In the genomic region with DNA sequence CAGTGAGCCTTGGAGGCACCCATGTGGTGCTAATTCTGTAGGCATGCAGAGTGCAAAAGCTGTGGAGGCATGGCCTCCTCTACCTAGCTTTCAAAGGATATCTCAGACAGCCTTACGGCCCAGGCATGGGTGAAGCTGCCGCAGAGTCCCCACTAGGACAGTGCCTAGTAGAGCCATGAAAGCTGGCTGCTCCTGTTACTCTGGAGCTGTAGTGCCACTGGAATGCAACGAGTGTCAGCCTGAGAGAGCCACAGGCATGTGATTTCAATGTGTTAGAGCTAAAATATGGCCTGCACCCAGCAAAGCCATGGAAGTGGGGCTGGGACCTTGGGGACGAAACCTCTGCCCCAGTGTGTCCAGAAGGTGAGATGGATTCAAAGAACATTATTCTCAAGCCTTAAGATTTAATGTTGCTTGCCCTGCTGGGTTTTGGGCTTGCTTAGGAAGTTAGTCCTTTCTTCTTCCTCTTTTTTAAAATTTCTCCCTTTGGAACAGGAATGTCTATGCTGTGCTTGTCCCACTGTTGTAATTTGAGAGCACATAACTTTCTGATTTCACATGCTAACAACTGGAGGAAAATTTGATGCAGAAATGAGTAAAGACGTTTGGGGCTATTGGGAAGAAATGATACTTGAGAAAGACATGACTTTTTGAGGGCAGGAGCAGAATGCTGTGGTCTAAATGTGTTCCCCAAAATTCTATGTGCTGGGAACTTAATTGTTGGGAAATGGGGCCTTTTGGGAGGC, we compare ENCODE assay signal across 19 cellular contexts.
DNase-seq lines count a peak whose midpoint lies in the region; ATAC-seq, FAIRE-seq and TF ChIP-seq lines count a peak whose summit lies in the region.
"Had no signal": no experiment of that assay in that cellular context is flagged by ENCODE, and none has a peak within 500 bp of the region (broad histone marks: within the 10 kb centered on the region; RNA-seq: fewer than 3 reads in every experiment).

No MANE protein-coding gene starts in this region.

- H3K4me1 Mint-ChIP-seq in astrocyte (ENCODE audit: low read depth, unreplicated experiment), result peaks cover 23% of the 10 kb centered on the region

- no peaks in the 10 kb centered on the region for H3K9me2 ChIP-seq in SK-N-SH

- peak; percentile 50; the same call in 1 of the 3 replicates for ATAC-seq in SK-N-SH treated with all-trans-retinoic acid at 6 μM for 48 hours
- ATAC-seq in GM19452 (IDR thresholded peaks at IDR 0.05; ENCODE audit: unreplicated experiment), result no peak

- POLR2A ChIA-PET in SK-N-SH (lab: Yijun Ruan, JAX), result no interaction called here

- H3K4me2 ChIP-seq in SK-N-SH (no peak overlapping the region), astrocyte (ENCODE audit: low read length) (no peak overlapping the region)
- H3K4me2 ChIP-seq: PC-9 had no signal

- H4K20me1 ChIP-seq in SK-N-SH (ENCODE audit: insufficient read depth) (no peaks in the 10 kb centered on the region), astrocyte (ENCODE audit: insufficient read depth, low read length) (no peaks in the 10 kb centered on the region)

- H3F3A ChIP-seq in SK-N-SH (replicated peaks; ENCODE audit: insufficient read depth), result peaks cover 14% of the 10 kb centered on the region

- H3K9ac ChIP-seq in SK-N-SH (no peak overlapping the region), astrocyte (ENCODE audit: low read length) (no peak overlapping the region)

- no peak for TF ChIP-seq EP300 in SK-N-SH (IDR thresholded peaks at IDR 0.05; ENCODE audit: borderline replicate concordance in 1 of 2, low read depth in 1 of 2, low read length in 1 of 2)

- FAIRE-seq in astrocyte (lab: Jason Lieb, UNC), result no peak

- H3K36me3 ChIP-seq in SK-N-SH (replicated peaks in 1 of 2; ENCODE audit: control insufficient read depth in 1 of 2, insufficient read depth in 2 of 2, low read length in 1 of 2) (peaks cover 0 to 2% of the 10 kb centered on the region in 2 experiments), astrocyte (ENCODE audit: insufficient read depth, low read length) (no peaks in the 10 kb centered on the region)

- H3K4me1 ChIP-seq in SK-N-SH (ENCODE audit: control insufficient read depth in 1 of 2, insufficient read depth in 2 of 2, low read depth in 1 of 2, low read length in 1 of 2) (no peaks in the 10 kb centered on the region), astrocyte (ENCODE audit: insufficient read depth, low read length) (peaks cover 15% of the 10 kb centered on the region)

- H3K4me3 Mint-ChIP-seq in astrocyte (ENCODE audit: unreplicated experiment), result no peak overlapping the region

- CTCF ChIA-PET in SK-N-SH (lab: Yijun Ruan, JAX), result interaction anchor here (0.8 to 1.2 kb wide), 2 partner anchors 91 to 156 kb away, joined by 3 to 4 read pairs; no protein-coding TSS in a partner anchor

- H3K27me3 Mint-ChIP-seq in astrocyte (ENCODE audit: low read depth, unreplicated experiment), result no peaks in the 10 kb centered on the region

- H2AFZ ChIP-seq in SK-N-SH (ENCODE audit: low read depth) (no peak overlapping the region), astrocyte (ENCODE audit: low read depth, low read length) (no peak overlapping the region)
- H2AFZ ChIP-seq: PC-9 had no signal

- 61% methylated on average over 3 of the region's 5 CpGs for WGBS in SK-N-SH (ENCODE audit: low lambda C conversion rate)

- no peak for TF ChIP-seq RAD21 in SK-N-SH (IDR thresholded peaks at IDR 0.05; ENCODE audit: low read length)

- no peaks in the 10 kb centered on the region for H3K27me3 ChIP-seq in SK-N-SH (ENCODE audit: insufficient read depth)
- H3K27me3 ChIP-seq in astrocyte (ENCODE audit: insufficient read depth, low read length), result no peaks in the 10 kb centered on the region

- DNase-seq in SK-N-SH (no peak), astrocyte (ENCODE audit: low read depth) (peak; percentile 44), iris pigment epithelial cell (ENCODE audit: low read depth) (peak; percentile 44), NCI-H2029 treated with DMSO at 0.1 percent for 48 hours (lab: John Stamatoyannopoulos, UW) (no peak), mesenteric fat pad (ENCODE audit: low spot score) (no peak)
- DNase-seq in activated CD4-positive, alpha-beta T cell treated with anti-CD3 and anti-CD28 coated beads, Interleukin-2, amount 50 U/mL, for 4 hours, result no peak
- DNase-seq: KBM-7, NCI-H1092 treated with DMSO at 0.1 percent for 48 hours, NCI-H1694, NCI-H2171, NCI-H446 treated with DMSO at 0.1 percent for 48 hours, NCI-H774, PC-9 had no signal

- H3K79me2 ChIP-seq in SK-N-SH (ENCODE audit: insufficient read depth), result no peaks in the 10 kb centered on the region
- H3K79me2 ChIP-seq in astrocyte (ENCODE audit: insufficient read depth, low read length), result no peaks in the 10 kb centered on the region

- H3K4me3 ChIP-seq in SK-N-SH (ENCODE audit: low read depth in 2 of 2, low read length in 1 of 2) (no peak overlapping the region), astrocyte (ENCODE audit: insufficient read depth, low read depth, low read length) (no peak overlapping the region)
- H3K4me3 ChIP-seq: PC-9, SK-N-MC had no signal

- no peak overlapping the region for H3K27ac Mint-ChIP-seq in astrocyte (ENCODE audit: unreplicated experiment)

- no peaks in the 10 kb centered on the region for H3K9me3 ChIP-seq in SK-N-SH
- H3K9me3 ChIP-seq in astrocyte (ENCODE audit: insufficient read depth, low read depth, low read length), result no peaks in the 10 kb centered on the region

- no peak overlapping the region for H3K27ac ChIP-seq in SK-N-SH (ENCODE audit: low read depth in 2 of 2, low read length in 1 of 2)
- no peak overlapping the region for H3K27ac ChIP-seq in astrocyte (ENCODE audit: low read depth, low read length)
- H3K27ac ChIP-seq: 22Rv1, C4-2B, HL-60, PC-9, SK-N-MC had no signal

- no peaks in the 10 kb centered on the region for H3K9me3 Mint-ChIP-seq in astrocyte (ENCODE audit: unreplicated experiment)

- H3K36me3 Mint-ChIP-seq in astrocyte (ENCODE audit: low read depth, unreplicated experiment), result no peaks in the 10 kb centered on the region

- TF ChIP-seq CTCF in SK-N-SH (IDR thresholded peaks at IDR 0.05), result no peak
- no peak for TF ChIP-seq CTCF in astrocyte (IDR thresholded peaks at IDR 0.05; ENCODE audit: insufficient read depth, low read depth, low read length)

TF ChIP-seq in SK-N-SH treated with all-trans-retinoic acid at 6 μM for 48 hours, 23 proteins besides CTCF, POLR2A, EP300 and RAD21:
- no peak for TF ChIP-seq ZFP30 (CRISPR knock-in tag; IDR thresholded peaks at IDR 0.05)
- no peak for TF ChIP-seq ZNF565 (CRISPR knock-in tag; conservative IDR thresholded peaks at IDR 0.05; ENCODE audit: low read depth)
- TF ChIP-seq RARB (CRISPR knock-in tag; IDR thresholded peaks at IDR 0.05), result no peak
- no peak for TF ChIP-seq ISL1 (CRISPR knock-in tag; IDR thresholded peaks at IDR 0.05)
- TF ChIP-seq TCF4 (CRISPR knock-in tag; IDR thresholded peaks at IDR 0.05; ENCODE audit: borderline replicate concordance), result no peak
- no peak for TF ChIP-seq ESRRG (CRISPR knock-in tag; IDR thresholded peaks at IDR 0.05)

TF ChIP-seq in SK-N-SH, 30 proteins besides CTCF, POLR2A, EP300 and RAD21:
- TF ChIP-seq SMC3 (IDR thresholded peaks at IDR 0.05; ENCODE audit: low read depth, low read length), result no peak
- TF ChIP-seq TEAD4 (IDR thresholded peaks at IDR 0.05; ENCODE audit: borderline replicate concordance, insufficient read depth), result no peak
- TF ChIP-seq MEF2A (IDR thresholded peaks at IDR 0.05; ENCODE audit: borderline replicate concordance, low read depth), result no peak
- TF ChIP-seq SIN3A (IDR thresholded peaks at IDR 0.05; ENCODE audit: borderline replicate concordance, low read depth, low read length), result no peak
- no peak for TF ChIP-seq POLR2AphosphoS5 (IDR thresholded peaks at IDR 0.05; ENCODE audit: low read depth, low read length)
- no peak for TF ChIP-seq FOXM1 (IDR thresholded peaks at IDR 0.05; ENCODE audit: low read depth)
- no peak for TF ChIP-seq GABPA (IDR thresholded peaks at IDR 0.05; ENCODE audit: low read depth)
- TF ChIP-seq EZH2phosphoT487 (IDR thresholded peaks at IDR 0.05; ENCODE audit: borderline replicate concordance, low read depth), result no peak
- TF ChIP-seq MAX (IDR thresholded peaks at IDR 0.05; ENCODE audit: low read depth), result no peak
- no peak for TF ChIP-seq TAF1 (IDR thresholded peaks at IDR 0.05; ENCODE audit: borderline replicate concordance, low read depth, low read length)
- TF ChIP-seq, protein P1, sequence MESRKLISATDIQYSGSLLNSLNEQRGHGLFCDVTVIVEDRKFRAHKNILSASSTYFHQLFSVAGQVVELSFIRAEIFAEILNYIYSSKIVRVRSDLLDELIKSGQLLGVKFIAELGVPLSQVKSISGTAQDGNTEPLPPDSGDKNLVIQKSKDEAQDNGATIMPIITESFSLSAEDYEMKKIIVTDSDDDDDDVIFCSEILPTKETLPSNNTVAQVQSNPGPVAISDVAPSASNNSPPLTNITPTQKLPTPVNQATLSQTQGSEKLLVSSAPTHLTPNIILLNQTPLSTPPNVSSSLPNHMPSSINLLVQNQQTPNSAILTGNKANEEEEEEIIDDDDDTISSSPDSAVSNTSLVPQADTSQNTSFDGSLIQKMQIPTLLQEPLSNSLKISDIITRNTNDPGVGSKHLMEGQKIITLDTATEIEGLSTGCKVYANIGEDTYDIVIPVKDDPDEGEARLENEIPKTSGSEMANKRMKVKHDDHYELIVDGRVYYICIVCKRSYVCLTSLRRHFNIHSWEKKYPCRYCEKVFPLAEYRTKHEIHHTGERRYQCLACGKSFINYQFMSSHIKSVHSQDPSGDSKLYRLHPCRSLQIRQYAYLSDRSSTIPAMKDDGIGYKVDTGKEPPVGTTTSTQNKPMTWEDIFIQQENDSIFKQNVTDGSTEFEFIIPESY (IDR thresholded peaks at IDR 0.05; ENCODE audit: borderline replicate concordance, low read depth), result no peak
- no peak for TF ChIP-seq RXRA (IDR thresholded peaks at IDR 0.05; ENCODE audit: borderline replicate concordance, low read depth)
- TF ChIP-seq YY1 (IDR thresholded peaks at IDR 0.05; ENCODE audit: low read depth), result no peak
- TF ChIP-seq USF1 (IDR thresholded peaks at IDR 0.05; ENCODE audit: borderline replicate concordance, low read depth), result no peak
- TF ChIP-seq RCOR1 (IDR thresholded peaks at IDR 0.05; ENCODE audit: low read length), result no peak
- TF ChIP-seq JUND (IDR thresholded peaks at IDR 0.05), result no peak

Comparison
In these comparisons a context has a peak if more than half of its experiments do, and no peak if none do; other contexts are left out.
1. DNase-seq: peak in astrocyte (single experiment) and iris pigment epithelial cell (single experiment); none in SK-N-SH (single experiment), activated CD4-positive, alpha-beta T cell treated with anti-CD3 and anti-CD28 coated beads, Interleukin-2, amount 50 U/mL, for 4 hours (0 of 2), NCI-H2029 treated with DMSO at 0.1 percent for 48 hours (single experiment) and mesenteric fat pad (single experiment).